10 cellular contexts compared by ENCODE assay signal in genomic region chrX:72274526-72274925, GRCh38. TPM values are rescaled to one million over a fixed set of nuclear protein-coding genes. Genes with fewer than 3 reads are reported as not detected.
DNase-seq lines count a peak whose midpoint lies in the region; ATAC-seq and TF ChIP-seq lines count a peak whose summit lies in the region.
"Had no signal": no experiment of that assay in that cellular context is flagged by ENCODE, and none has a peak within 500 bp of the region (broad histone marks: within the 10 kb centered on the region; RNA-seq: fewer than 3 reads in every experiment).

No MANE protein-coding gene starts in this region.

- no peak for TF ChIP-seq CTCF in CD4-positive, alpha-beta T cell (IDR thresholded peaks at IDR 0.05)

- no peak overlapping the region for H2BK15ac ChIP-seq in mesenchymal stem cell (ENCODE audit: low read depth, poor library complexity, severe bottlenecking)

- H3K4me3 ChIP-seq in Jurkat, Clone E6-1 (ENCODE audit: low read length) = no peak overlapping the region; the same call in 1 of the 2 replicates
- peak overlapping the region in 1 of 2 experiments; percentile 91 for H3K4me3 ChIP-seq in mesenchymal stem cell (ENCODE audit: insufficient read depth in 1 of 2, low read depth in 1 of 2, low read length in 2 of 2)
- H3K4me3 ChIP-seq: upper lobe of right lung had no signal

- H2AK5ac ChIP-seq in mesenchymal stem cell (ENCODE audit: low read length, severe bottlenecking) = no peak overlapping the region

- DNase-seq in CD4-positive, alpha-beta T cell = no peak
- peak; percentile 42 for DNase-seq in Jurkat, Clone E6-1 (ENCODE audit: low read depth, low spot score)
- DNase-seq in amniotic epithelial cell (ENCODE audit: low read depth) (peak; percentile 34), mesenchymal stem cell (no peak), CD1c-positive myeloid dendritic cell (ENCODE audit: extremely low spot score) (no peak)
- no peak for DNase-seq in stimulated activated CD4-positive, alpha-beta T cell treated with anti-CD3 and anti-CD28 coated beads, Interleukin-4, amount 100 ng/mL, for 1 hour
- DNase-seq: SIG-M5, upper lobe of right lung had no signal

- no peak overlapping the region for H2BK5ac ChIP-seq in mesenchymal stem cell (ENCODE audit: low read depth, low read length, poor library complexity, severe bottlenecking)

- H3K27me3 Mint-ChIP-seq in CD4-positive, alpha-beta T cell = peaks cover 5% of the 10 kb centered on the region

- no peak overlapping the region for H3K18ac ChIP-seq in mesenchymal stem cell (ENCODE audit: low read depth in 1 of 2, low read length in 2 of 2)

- H3K36me3 ChIP-seq in mesenchymal stem cell (ENCODE audit: control insufficient read depth in 1 of 2, insufficient read depth in 2 of 2, low read depth in 1 of 2, low read length in 2 of 2) = peaks cover 13 to 68% of the 10 kb centered on the region in 2 experiments

- POLR2A ChIA-PET in CD4-positive, alpha-beta T cell (lab: Charles Lee) = no interaction called here

- H3K27me3 ChIP-seq in CD4-positive, alpha-beta T cell (ENCODE audit: control insufficient read depth, insufficient read depth, low read length) = no peaks in the 10 kb centered on the region
- peaks cover 0 to 11% of the 10 kb centered on the region in 2 experiments for H3K27me3 ChIP-seq in mesenchymal stem cell (ENCODE audit: control insufficient read depth in 1 of 2, insufficient read depth in 1 of 2, low read length in 2 of 2)
- H3K27me3 ChIP-seq: upper lobe of right lung had no signal

- peak overlapping the region; percentile 9 for H3K27ac ChIP-seq in CD4-positive, alpha-beta T cell (ENCODE audit: low read depth, low read length)
- peak overlapping the region; percentile 43 for H3K27ac ChIP-seq in mesenchymal stem cell (ENCODE audit: low read length, poor library complexity, severe bottlenecking)
- H3K27ac ChIP-seq: upper lobe of right lung had no signal

- no peaks in the 10 kb centered on the region for H3K79me1 ChIP-seq in mesenchymal stem cell (replicated peaks; ENCODE audit: low read length, poor library complexity, severe bottlenecking)

- no peak for ATAC-seq in CD4-positive, alpha-beta T cell (ENCODE audit: poor library complexity)
- ATAC-seq in HG02610 (IDR thresholded peaks at IDR 0.05; ENCODE audit: unreplicated experiment) (no peak), HG02973 (IDR thresholded peaks at IDR 0.05; ENCODE audit: unreplicated experiment) (no peak)
- ATAC-seq: upper lobe of right lung had no signal

- H3K4me2 ChIP-seq in mesenchymal stem cell (ENCODE audit: low read length, poor library complexity, severe bottlenecking) = peak overlapping the region; percentile 4

- WGBS in mesenchymal stem cell = 73% methylated on average over 5 of the region's 5 CpGs

- H3K9ac ChIP-seq in mesenchymal stem cell (ENCODE audit: low read length) = peak overlapping the region; percentile 98

- H2BK120ac ChIP-seq in mesenchymal stem cell (ENCODE audit: low read depth, low read length) = no peak overlapping the region

- no peak overlapping the region for H2AFZ ChIP-seq in mesenchymal stem cell (ENCODE audit: low read depth, low read length)

- peaks cover 43% of the 10 kb centered on the region for H3K4me1 Mint-ChIP-seq in CD4-positive, alpha-beta T cell (ENCODE audit: low read depth)

- H3K27ac Mint-ChIP-seq in CD4-positive, alpha-beta T cell = peak overlapping the region; percentile 93

- H3K36me3 Mint-ChIP-seq in CD4-positive, alpha-beta T cell (ENCODE audit: low read depth) = peaks cover 71% of the 10 kb centered on the region

- no peak overlapping the region for H3K4ac ChIP-seq in mesenchymal stem cell (ENCODE audit: low read depth in 1 of 2, low read length in 2 of 2)

- no peaks in the 10 kb centered on the region for H3K9me3 ChIP-seq in CD4-positive, alpha-beta T cell (ENCODE audit: control insufficient read depth, low read length)
- H3K9me3 ChIP-seq in mesenchymal stem cell (ENCODE audit: control insufficient read depth, low read length) = no peaks in the 10 kb centered on the region
- H3K9me3 ChIP-seq: upper lobe of right lung had no signal

- peaks cover 8% of the 10 kb centered on the region for H3K4me1 ChIP-seq in mesenchymal stem cell (ENCODE audit: control insufficient read depth, insufficient read depth, low read depth, low read length)

- H4K8ac ChIP-seq in mesenchymal stem cell (ENCODE audit: low read length) = no peak overlapping the region

- CTCF ChIA-PET in CD4-positive, alpha-beta T cell (lab: Charles Lee) = interaction anchor here (1.4 kb wide), 1 partner anchor 29 kb away, joined by 3 read pairs; no protein-coding TSS in a partner anchor

- H4K91ac ChIP-seq in mesenchymal stem cell (ENCODE audit: low read length) = no peak overlapping the region

- no peak overlapping the region for H3K23ac ChIP-seq in mesenchymal stem cell (ENCODE audit: low read length in 2 of 2)

- H2BK12ac ChIP-seq in mesenchymal stem cell (ENCODE audit: low read length in 2 of 2) = no peak overlapping the region

- intact Hi-C loops in CD4-positive, alpha-beta T cell (cut with DNase I, micrococcal nuclease) = loop anchor here in 1 of 2 experiments (10.0 kb wide), 4 partner anchors 260 to 1290 kb away; partner anchors contain the start of genes CHIC1, HDAC8 and NAP1L2

- H3K4me3 Mint-ChIP-seq in CD4-positive, alpha-beta T cell = peak overlapping the region; percentile 96

- no peak overlapping the region for H3K14ac ChIP-seq in mesenchymal stem cell (ENCODE audit: low read length in 2 of 2)

- H3K9me3 Mint-ChIP-seq in CD4-positive, alpha-beta T cell = no peaks in the 10 kb centered on the region

RNA-seq across cellular contexts. Expression of gene RPS4X, which starts 2.5 kb away (rescaled TPM):
- total RNA-seq in CD4-positive, alpha-beta T cell = 1,000 to 10,000 TPM; 1,581 to 1,641 TPM
- polyA plus RNA-seq in Jurkat, Clone E6-1 (2012; ENCODE audit: insufficient read depth, insufficient read length) = 1,994 TPM
- 917 TPM for polyA plus RNA-seq in mesenchymal stem cell (2013, experiment 1 of 2)
- polyA plus RNA-seq in mesenchymal stem cell (2013, experiment 2 of 2) = 925 TPM

RNA-seq across cellular contexts. Expression of gene CITED1, which starts 31.2 kb away (rescaled TPM):
- total RNA-seq in CD4-positive, alpha-beta T cell = under 1 TPM in 1 of 2 experiments, not detected in 1; 0.52 TPM
- 4.3 TPM for polyA plus RNA-seq in Jurkat, Clone E6-1 (2012; ENCODE audit: insufficient read depth, insufficient read length)
- polyA plus RNA-seq in mesenchymal stem cell (2013, experiment 1 of 2) = 0.18 TPM
- polyA plus RNA-seq in mesenchymal stem cell (2013, experiment 2 of 2) = 0.29 TPM

RNA-seq across cellular contexts. Expression of gene ERCC6L, which starts 35.7 kb away (rescaled TPM):
- total RNA-seq in CD4-positive, alpha-beta T cell = under 1 TPM in 1 of 2 experiments, not detected in 1; 0.08 TPM
- 14.0 TPM for polyA plus RNA-seq in Jurkat, Clone E6-1 (2012; ENCODE audit: insufficient read depth, insufficient read length)
- 0.61 TPM for polyA plus RNA-seq in mesenchymal stem cell (2013, experiment 1 of 2)
- 0.62 TPM for polyA plus RNA-seq in mesenchymal stem cell (2013, experiment 2 of 2)
- total RNA-seq: upper lobe of right lung had no signal

Comparison
In these comparisons a context has a peak if more than half of its experiments do, and no peak if none do; other contexts are left out.
1. DNase-seq: peak in Jurkat, Clone E6-1 (single experiment) and amniotic epithelial cell (single experiment); none in CD4-positive, alpha-beta T cell (0 of 10), mesenchymal stem cell (single experiment), CD1c-positive myeloid dendritic cell (single experiment) and stimulated activated CD4-positive, alpha-beta T cell treated with anti-CD3 and anti-CD28 coated beads, Interleukin-4, amount 100 ng/mL, for 1 hour (single experiment).